ENCODE assay signal across 8 cellular contexts in the genomic region with DNA sequence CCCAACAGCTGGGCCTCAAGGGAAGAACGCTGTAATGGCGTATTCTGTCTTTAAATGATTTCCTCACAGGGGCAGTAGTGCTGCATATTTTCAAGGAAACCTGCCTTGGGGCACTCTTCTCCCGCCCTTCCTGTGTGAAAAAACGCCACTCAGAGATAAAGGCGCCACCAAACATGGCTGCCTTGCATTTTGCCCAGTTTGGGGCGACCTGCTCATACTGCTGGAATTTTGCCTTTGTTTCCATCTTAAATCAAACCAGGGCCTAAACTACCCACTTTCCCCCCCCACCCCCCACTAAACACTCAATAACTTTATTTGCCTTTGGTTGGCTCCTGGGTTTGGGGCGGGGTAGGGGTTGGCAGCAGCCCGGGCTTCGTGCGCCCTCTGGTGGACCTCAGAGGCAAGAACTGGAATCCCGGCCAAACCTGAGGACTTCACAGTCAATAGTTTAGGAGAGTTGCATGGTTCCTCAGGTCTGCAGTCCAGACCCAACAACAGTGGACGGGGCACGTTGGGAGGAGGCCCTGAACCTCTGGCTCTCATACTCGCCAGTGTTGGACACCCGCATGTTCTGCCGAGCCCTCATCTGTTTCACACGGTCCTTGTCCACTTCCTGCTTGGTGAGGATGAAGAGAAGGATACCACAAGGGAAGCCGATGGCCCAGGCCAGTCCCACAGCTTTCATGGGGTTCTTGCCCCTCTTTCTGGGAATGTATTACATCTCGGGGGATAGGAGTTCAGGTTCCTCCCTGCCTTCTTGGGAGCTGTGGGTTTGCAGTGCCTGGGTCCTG.
DNase-seq lines count a peak whose midpoint lies in the region; ATAC-seq, FAIRE-seq and TF ChIP-seq lines count a peak whose summit lies in the region.
"Had no signal": no experiment of that assay in that cellular context is flagged by ENCODE, and none has a peak within 500 bp of the region (broad histone marks: within the 10 kb centered on the region; RNA-seq: fewer than 3 reads in every experiment).

No MANE protein-coding gene starts in this region.

- CTCF ChIA-PET in GM12878 (lab: Yijun Ruan, JAX) = interaction anchor here (0.6 to 3.0 kb wide), 11 partner anchors 8 to 376 kb away, joined by 3 to 21 read pairs (median 4); no protein-coding TSS in a partner anchor

- H3K4me1 ChIP-seq in OCI-LY1 (ENCODE audit: insufficient read depth, low read length, severe bottlenecking) (peaks cover 29% of the 10 kb centered on the region), GM12878 (ENCODE audit: control insufficient read depth, insufficient read depth, low read length) (no peaks in the 10 kb centered on the region)

- SMC1A ChIA-PET in GM12878 (lab: Charles Lee; ENCODE audit: uncharacterized antibody, unreplicated experiment) = interaction anchor here (0.8 to 3.6 kb wide), 13 partner anchors 9 to 826 kb away, joined by 3 to 12 read pairs (median 3); no protein-coding TSS in a partner anchor

- FAIRE-seq in H54 (lab: Jason Lieb, UNC) = no peak
- FAIRE-seq in GM12878 (lab: Jason Lieb, UNC) = no peak

- H4K20me1 ChIP-seq in OCI-LY1 (ENCODE audit: insufficient read depth, low read length) (no peaks in the 10 kb centered on the region), GM12878 (ENCODE audit: control insufficient read depth, insufficient read depth) (no peaks in the 10 kb centered on the region)

- TF ChIP-seq POLR2A in H54 (IDR thresholded peaks at IDR 0.05; ENCODE audit: low read depth, low read length) = no peak
- TF ChIP-seq POLR2A in GM12878 (IDR thresholded peaks at IDR 0.05; ENCODE audit: low read depth, low read length) = no peak

- no peak for TF ChIP-seq EP300 in GM12878 (IDR thresholded peaks at IDR 0.05; ENCODE audit: borderline replicate concordance in 1 of 2, control insufficient read depth in 1 of 2, low read depth in 2 of 2, low read length in 2 of 2)

- intact Hi-C loops in GM12878 (cut with micrococcal nuclease; ENCODE audit: unreplicated experiment) = loop anchor here (1.0 kb wide), 2 partner anchors 10 to 827 kb away; no protein-coding TSS in a partner anchor

- H3K9me3 ChIP-seq in OCI-LY1 (ENCODE audit: low read length) (no peaks in the 10 kb centered on the region), GM12878 (replicated peaks; ENCODE audit: control insufficient read depth, insufficient read depth, low read length) (no peaks in the 10 kb centered on the region)

- POLR2A ChIA-PET in GM12878 (lab: Charles Lee) = no interaction called here

- H3K27ac ChIP-seq in OCI-LY1 (ENCODE audit: low read depth, low read length, poor library complexity, severe bottlenecking) (peak overlapping the region; percentile 61), GM12878 (ENCODE audit: control insufficient read depth, insufficient read depth) (peak overlapping the region; percentile 65)

- H3F3A ChIP-seq in OCI-LY1 (ENCODE audit: insufficient read depth, low read length) = no peaks in the 10 kb centered on the region

- H3K27me3 ChIP-seq in OCI-LY1 (ENCODE audit: insufficient read depth, low read length) (no peaks in the 10 kb centered on the region), GM12878 (replicated peaks in 1 of 2; ENCODE audit: control insufficient read depth in 2 of 2, insufficient read depth in 2 of 2, low read length in 1 of 2) (no peaks in the 10 kb centered on the region)

- no peaks in the 10 kb centered on the region for H3K79me2 ChIP-seq in OCI-LY1 (ENCODE audit: insufficient read depth, low read length)
- no peaks in the 10 kb centered on the region for H3K79me2 ChIP-seq in GM12878 (ENCODE audit: control insufficient read depth, insufficient read depth, low read length)

- peak; percentile 44 for DNase-seq in H54 (ENCODE audit: insufficient read length, low spot score)
- DNase-seq in GM12878 (ENCODE audit: low read depth, low spot score) = peak; percentile 68
- DNase-seq in mucosa of gallbladder (ENCODE audit: low spot score) = peak; percentile 86
- DNase-seq in cerebellum (ENCODE audit: low spot score) = no peak
- DNase-seq in HuH-7.5 (ENCODE audit: low spot score) = no peak
- DNase-seq: activated B cell treated with CpG ODN at 0.5 μM for 24 hours had no signal

- RAD21 ChIA-PET in GM12878 (lab: Charles Lee; ENCODE audit: unreplicated experiment) = interaction anchor here (1.0 to 2.7 kb wide), 7 partner anchors 10 to 76 kb away, joined by 3 to 14 read pairs (median 5); no protein-coding TSS in a partner anchor

- TF ChIP-seq CTCF in GM12874 (IDR thresholded peaks at IDR 0.05; ENCODE audit: insufficient read depth, low read depth, low read length) (peak; percentile 41; the same call in 1 of the 2 replicates), OCI-LY1 (IDR thresholded peaks at IDR 0.05; ENCODE audit: low read length) (peak; percentile 75), GM12878 (IDR thresholded peaks at IDR 0.05 in 2 of 3, conservative IDR thresholded peaks at IDR 0.05 in 1 of 3; ENCODE audit: control insufficient read depth in 2 of 3, extremely low read depth in 1 of 3, insufficient read depth in 1 of 3, low read depth in 3 of 3, low read length in 3 of 3) (peak; percentile 75 to 83 (median 75))

- BruUV-seq in GM12878 (replicated peaks; lab: Mats Ljungman, UMichigan) = no TSS peak

- ATAC-seq in GM12878 = peak; percentile 97

- H3K36me3 ChIP-seq in OCI-LY1 (ENCODE audit: insufficient read depth, low read length) (no peaks in the 10 kb centered on the region), GM12878 (ENCODE audit: control insufficient read depth in 2 of 2, insufficient read depth in 2 of 2, low read length in 1 of 2) (no peaks in the 10 kb centered on the region)

- no peaks in the 10 kb centered on the region for H3K9me2 ChIP-seq in OCI-LY1 (ENCODE audit: low read depth, low read length)

- TF ChIP-seq RAD21 in GM12878 (IDR thresholded peaks at IDR 0.05; ENCODE audit: insufficient read depth, low read depth, low read length) = peak; percentile 61

- H3K9ac ChIP-seq in OCI-LY1 (ENCODE audit: low read length) = peak overlapping the region; percentile 60; the same call in 1 of the 2 replicates
- peak overlapping the region; percentile 52; the same call in 1 of the 2 replicates for H3K9ac ChIP-seq in GM12878 (ENCODE audit: control insufficient read depth, insufficient read depth, low read length)

- in situ Hi-C loops in GM12878 (cut with MboI) = no loop called here

- H3K4me2 ChIP-seq in OCI-LY1 (ENCODE audit: low read length) (peak overlapping the region; percentile 67), GM12878 (ENCODE audit: control insufficient read depth, insufficient read depth) (peak overlapping the region; percentile 58)

- H3K4me3 ChIP-seq in OCI-LY1 (ENCODE audit: low read depth, low read length, poor library complexity, severe bottlenecking) (peak overlapping the region; percentile 49), GM12878 (peak overlapping the region; percentile 58; the same call in 1 of the 2 replicates)

- H2AFZ ChIP-seq in OCI-LY1 (ENCODE audit: low read length) (peak overlapping the region; percentile 92), GM12878 (ENCODE audit: control insufficient read depth, low read depth, low read length) (peak overlapping the region; percentile 65)

- 22% methylated on average over 19 of the region's 19 CpGs for WGBS in GM12878 (ENCODE audit: insufficient coverage, insufficient replicate concordance, low lambda C conversion rate, missing lambda C conversion rate)

TF ChIP-seq in GM12878, 131 proteins besides CTCF, POLR2A, EP300 and RAD21 (continues in another document):
- TF ChIP-seq IKZF1 (conservative IDR thresholded peaks at IDR 0.05) (0 out of 2 replicates have a peak, but pooled peaks have one; percentile 27), CBX5 (IDR thresholded peaks at IDR 0.05; ENCODE audit: low read depth) (0 out of 2 replicates have a peak, but pooled peaks have one; percentile 20), RB1 (IDR thresholded peaks at IDR 0.05; ENCODE audit: borderline replicate concordance) (no peak), ZSCAN29 (IDR thresholded peaks at IDR 0.05) (no peak), TCF12 (IDR thresholded peaks at IDR 0.05; ENCODE audit: low read depth, low read length) (peak; percentile 36; the same call in 1 of the 2 replicates), ZBTB40 (IDR thresholded peaks at IDR 0.05; ENCODE audit: borderline replicate concordance) (peak; percentile 45; the same call in 1 of the 2 replicates), ETV6 (conservative IDR thresholded peaks at IDR 0.05 in 1 of 2, IDR thresholded peaks at IDR 0.05 in 1 of 2; ENCODE audit: borderline replicate concordance in 1 of 2, low read depth in 1 of 2) (no peak), SUPT20H (IDR thresholded peaks at IDR 0.05; ENCODE audit: borderline replicate concordance, control insufficient read depth, low read depth, low read length) (no peak)

Comparison
In these comparisons a context has a peak if more than half of its experiments do, and no peak if none do; other contexts are left out.
1. DNase-seq: peak in H54 (single experiment), GM12878 (single experiment) and mucosa of gallbladder (single experiment); none in cerebellum (single experiment) and HuH-7.5 (single experiment).
2. Peak in every context shown above with its lines, with median percentiles within 50 percentile points of each other: CTCF ChIP-seq.